ENCODE assay signal across 8 cellular contexts in genomic region chr12:89951050-89951693, GRCh38.
DNase-seq lines count a peak whose midpoint lies in the region; ATAC-seq and TF ChIP-seq lines count a peak whose summit lies in the region.

No MANE protein-coding gene starts in this region.

- no TSS peak for BruUV-seq in Panc1 (replicated peaks; lab: Mats Ljungman, UMichigan)

- peak; percentile 50 for DNase-seq in AG08395 (ENCODE audit: low spot score)
- DNase-seq in Panc1 (ENCODE audit: low read depth, low spot score) = no peak
- peak; percentile 36 for DNase-seq in fibroblast of villous mesenchyme (ENCODE audit: low read depth)
- DNase-seq in NCI-H2081 (lab: John Stamatoyannopoulos, UW) = no peak
- DNase-seq in substantia nigra (lab: John Stamatoyannopoulos, UW) = no peak
- DNase-seq in stimulated activated CD8-positive, alpha-beta memory T cell treated with anti-CD3 and anti-CD28 coated beads, Interleukin-4, amount 100 ng/mL, for 48 hours = no peak

- ATAC-seq in GM18909 (IDR thresholded peaks at IDR 0.05; ENCODE audit: poor library complexity, unreplicated experiment) (peak; percentile 42), Panc1 (no peak), GM21825 (IDR thresholded peaks at IDR 0.05; ENCODE audit: unreplicated experiment) (no peak)

- CTCF ChIA-PET in Panc1 (lab: Charles Lee) = no interaction called here

- POLR2A ChIA-PET in Panc1 (lab: Charles Lee) = interaction anchor here (0.6 kb wide), 1 partner anchor 10 kb away, joined by 5 read pairs; no protein-coding TSS in a partner anchor

- H3K27me3 ChIP-seq in Panc1 (ENCODE audit: control insufficient read depth, insufficient read depth, low read length) = no peaks in the 10 kb centered on the region

- no peaks in the 10 kb centered on the region for H3K36me3 ChIP-seq in Panc1 (ENCODE audit: control insufficient read depth, insufficient read depth, low read length)

- in situ Hi-C loops in Panc1 (cut with HindIII; ENCODE audit: low pct_unique_long_range_greater_than_20kb, low sequenced_read_pairs) = no loop called here

- H3K9me3 ChIP-seq in Panc1 (ENCODE audit: control insufficient read depth, insufficient read depth, low read depth, low read length) = no peaks in the 10 kb centered on the region

- TF ChIP-seq CTCF in Panc1 (IDR thresholded peaks at IDR 0.05) (no peak), fibroblast of villous mesenchyme (IDR thresholded peaks at IDR 0.05; ENCODE audit: insufficient read depth, low read depth, low read length) (no peak)

- peaks cover 28% of the 10 kb centered on the region for H3K4me1 ChIP-seq in Panc1 (ENCODE audit: control insufficient read depth, insufficient read depth, low read length)

- intact Hi-C loops in Panc1 (cut with micrococcal nuclease; ENCODE audit: unreplicated experiment) = no loop called here

- H3K27ac ChIP-seq in Panc1 (ENCODE audit: low read length) = peak overlapping the region; percentile 82
- no peak overlapping the region for H3K27ac ChIP-seq in substantia nigra (ENCODE audit: low read depth, low read length, poor library complexity, severe bottlenecking)

- no peak overlapping the region for H3K4me3 ChIP-seq in Panc1 (ENCODE audit: low read depth in 2 of 2, low read length in 2 of 2)
- no peak overlapping the region for H3K4me3 ChIP-seq in fibroblast of villous mesenchyme (ENCODE audit: low read depth, low read length)

Comparison
In these comparisons a context has a peak if more than half of its experiments do, and no peak if none do; other contexts are left out.
1. DNase-seq: peak in AG08395 (single experiment) and fibroblast of villous mesenchyme (single experiment); none in Panc1 (single experiment), NCI-H2081 (0 of 2), substantia nigra (0 of 49) and stimulated activated CD8-positive, alpha-beta memory T cell treated with anti-CD3 and anti-CD28 coated beads, Interleukin-4, amount 100 ng/mL, for 48 hours (single experiment).